ENCODE assay signal across 8 cellular contexts in genomic region chr1:26696645-26697440, GRCh38. TPM values are rescaled to one million over a fixed set of nuclear protein-coding genes. Genes with fewer than 3 reads are reported as not detected.
DNase-seq lines count a peak whose midpoint lies in the region; ATAC-seq, FAIRE-seq and TF ChIP-seq lines count a peak whose summit lies in the region.

No MANE protein-coding gene starts in this region.

- CTCF ChIA-PET in RWPE1 (lab: Yijun Ruan, JAX): interaction anchor here (1.4 kb wide), 1 partner anchor 95 kb away, joined by 4 read pairs; no protein-coding TSS in a partner anchor

- H3K27me3 ChIP-seq in small intestine (ENCODE audit: control insufficient read depth in 2 of 2, insufficient read depth in 2 of 2, low read length in 2 of 2): no peaks in the 10 kb centered on the region

- no peaks in the 10 kb centered on the region for H3K9me3 ChIP-seq in small intestine (ENCODE audit: control insufficient read depth, low read depth)

- H3K27me3 Mint-ChIP-seq in activated naive CD8-positive, alpha-beta T cell treated with anti-CD3 and anti-CD28 coated beads for 36 hours: no peaks in the 10 kb centered on the region

- peaks cover 27% of the 10 kb centered on the region for H3K4me1 Mint-ChIP-seq in activated naive CD8-positive, alpha-beta T cell treated with anti-CD3 and anti-CD28 coated beads for 36 hours

- peaks cover 20 to 36% of the 10 kb centered on the region in 2 donors for H3K4me1 ChIP-seq in small intestine (ENCODE audit: control insufficient read depth in 2 of 2, insufficient read depth in 1 of 2, low read depth in 1 of 2, low read length in 1 of 2)

- TF ChIP-seq CTCF in RWPE1 (conservative IDR thresholded peaks at IDR 0.05; ENCODE audit: low read depth): no peak

- POLR2A ChIA-PET in RWPE1 (lab: Yijun Ruan, JAX; ENCODE audit: low non-redundant PET): no interaction called here

- peak overlapping the region; percentile 71 for H3K4me3 Mint-ChIP-seq in activated naive CD8-positive, alpha-beta T cell treated with anti-CD3 and anti-CD28 coated beads for 36 hours

- peak; percentile 53; the same call in 1 of the 2 replicates for TF ChIP-seq POLR2A in GM12892 (IDR thresholded peaks at IDR 0.05; ENCODE audit: low read depth, low read length)

- H3K9me3 Mint-ChIP-seq in activated naive CD8-positive, alpha-beta T cell treated with anti-CD3 and anti-CD28 coated beads for 36 hours: no peaks in the 10 kb centered on the region

- peak overlapping the region; percentile 77 for H3K27ac Mint-ChIP-seq in activated naive CD8-positive, alpha-beta T cell treated with anti-CD3 and anti-CD28 coated beads for 36 hours

- H3K4me3 ChIP-seq in iPS-11a (ENCODE audit: low read depth, low read length) (peak overlapping the region; percentile 67), small intestine (ENCODE audit: low read depth in 1 of 2, low read length in 2 of 2) (peak overlapping the region; percentile 99)

- ATAC-seq in HG03460 (IDR thresholded peaks at IDR 0.05; ENCODE audit: unreplicated experiment) (no peak), GM19463 (IDR thresholded peaks at IDR 0.05; ENCODE audit: unreplicated experiment) (no peak)

- WGBS in small intestine, 3 donors: 0 to 1% (median 0%) methylated on average over 44 to 100 of the region's 100 CpGs

- H3K36me3 Mint-ChIP-seq in activated naive CD8-positive, alpha-beta T cell treated with anti-CD3 and anti-CD28 coated beads for 36 hours: peaks cover 2% of the 10 kb centered on the region

- DNase-seq in GM12892 (ENCODE audit: insufficient read length) (peak; percentile 31), RWPE1 (ENCODE audit: low spot score) (no peak), small intestine (no peak), NCI-H1436 treated with DMSO at 0.1 percent for 48 hours (lab: John Stamatoyannopoulos, UW) (no peak)
- DNase-seq in activated naive CD8-positive, alpha-beta T cell treated with anti-CD3 and anti-CD28 coated beads for 36 hours: peak; percentile 78

- FAIRE-seq in GM12892 (lab: Jason Lieb, UNC): no peak
- no peak for FAIRE-seq in small intestine (lab: Jason Lieb, UNC)

- H3K36me3 ChIP-seq in small intestine (ENCODE audit: control insufficient read depth in 2 of 2, insufficient read depth in 2 of 2, low read length in 2 of 2): no peaks in the 10 kb centered on the region

- H3K27ac ChIP-seq in RWPE1 (peak overlapping the region; percentile 96), small intestine (ENCODE audit: low read depth in 1 of 2, low read length in 1 of 2) (peak overlapping the region; percentile 94 to 98)

RNA-seq across cellular contexts. Expression of gene ARID1A, which starts 1.0 kb away (rescaled TPM):
- 35.4 TPM for polyA plus RNA-seq in GM12892 (2012; ENCODE audit: missing spikeins)
- 10 to 100 TPM; 75.6 to 78.4 TPM for total RNA-seq in activated naive CD8-positive, alpha-beta T cell treated with anti-CD3 and anti-CD28 coated beads for 36 hours
- polyA plus RNA-seq in small intestine: 10 to 100 TPM in 2 of 3 donors, 1 to 10 TPM in 1; 7.8 to 23.7 (median 13.6) TPM

Comparison
In these comparisons a context has a peak if more than half of its experiments do, and no peak if none do; other contexts are left out.
1. DNase-seq: peak in GM12892 (single experiment) and activated naive CD8-positive, alpha-beta T cell treated with anti-CD3 and anti-CD28 coated beads for 36 hours (single experiment); none in RWPE1 (single experiment), small intestine (single experiment) and NCI-H1436 treated with DMSO at 0.1 percent for 48 hours (single experiment).